In the genomic region with DNA sequence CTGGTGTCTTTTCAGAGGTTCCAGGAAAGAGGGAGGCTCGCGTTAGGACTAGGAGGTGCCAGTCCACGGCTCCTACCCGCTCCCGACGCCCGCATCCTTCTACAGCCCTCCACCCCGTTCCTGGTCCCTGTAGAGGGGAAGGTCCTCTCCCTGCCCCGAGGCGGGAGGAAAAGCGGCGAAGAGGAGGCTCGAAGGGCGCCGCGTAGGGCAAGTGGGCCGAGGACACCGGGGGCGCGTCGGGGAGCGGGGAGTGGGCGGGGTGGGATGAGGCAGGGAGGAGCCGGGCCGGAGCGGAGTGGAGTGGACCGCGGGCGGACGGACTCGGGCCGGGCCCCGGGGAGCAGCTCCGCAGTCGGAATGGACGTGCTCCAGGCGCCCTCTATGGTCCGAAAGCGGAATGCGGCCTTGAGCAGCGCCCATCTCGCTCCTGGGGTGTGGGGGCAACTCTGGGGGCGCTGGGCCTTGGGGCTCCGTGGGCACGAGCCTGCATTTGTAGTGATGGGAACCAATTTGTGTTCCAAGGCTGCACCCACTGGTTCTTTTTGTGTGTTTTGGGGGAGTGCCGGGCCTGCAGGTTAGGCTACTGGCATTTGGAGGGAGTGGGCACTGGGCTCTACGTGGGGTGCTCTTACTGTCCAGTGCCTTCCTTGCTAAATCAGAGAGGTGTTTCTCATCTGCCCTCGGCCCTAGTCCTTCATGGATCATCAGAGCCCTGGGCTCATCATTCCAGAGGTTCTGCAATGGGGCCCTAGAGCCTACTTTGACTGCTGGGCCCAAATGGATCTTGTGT, we compare ENCODE assay signal across 10 cellular contexts. TPM values are rescaled to one million over a fixed set of nuclear protein-coding genes. Genes with fewer than 3 reads are reported as not detected.
A peak's percentile ranks its signal among the peaks of the same experiment; 100 is the strongest.
DNase-seq lines count a peak whose midpoint lies in the region; ATAC-seq, FAIRE-seq and TF ChIP-seq lines count a peak whose summit lies in the region.
"Had no signal": no experiment of that assay in that cellular context is flagged by ENCODE, and none has a peak within 500 bp of the region (broad histone marks: within the 10 kb centered on the region; RNA-seq: fewer than 3 reads in every experiment).

No MANE protein-coding gene starts in this region.

- no peak overlapping the region for H3K27ac Mint-ChIP-seq in HFFc6

- peaks cover 43 to 86% (median 67%) of the 10 kb centered on the region in 10 experiments for H3K4me1 ChIP-seq in BLaER1 treated with 17β-estradiol and CSF1 and Interleukin-3, amounts not matched to agents 10 nM and 100 nM
- H3K4me1 ChIP-seq in cardiac muscle cell (ENCODE audit: low read depth) (peaks cover 3% of the 10 kb centered on the region), pancreas (no peaks in the 10 kb centered on the region)

- peaks cover 62% of the 10 kb centered on the region for H3K9me3 Mint-ChIP-seq in HFFc6

- H3K9ac ChIP-seq in BLaER1 treated with 17β-estradiol and CSF1 and Interleukin-3, amounts not matched to agents 10 nM and 100 nM, result peak overlapping the region; percentile 41 to 98 (median 94); a peak in 21 of 22 replicates

- no peaks in the 10 kb centered on the region for H3K4me1 Mint-ChIP-seq in HFFc6 (ENCODE audit: low read depth)

- ATAC-seq in pancreas (peak; percentile 40 to 87 (median 81)), HG02623 (IDR thresholded peaks at IDR 0.05; ENCODE audit: unreplicated experiment) (no peak), GM21528 (IDR thresholded peaks at IDR 0.05; ENCODE audit: low FRiP score, unreplicated experiment) (no peak)

- DNase-seq in cardiac muscle cell (ENCODE audit: low read depth in 1 of 2, low spot score in 1 of 2) (peak; percentile 15 to 68), pancreas (peak in 5 of 6 donors; percentile 9 to 76 (median 30)), HFFc6 (no peak), GM19240 (ENCODE audit: insufficient read length, low spot score) (no peak)
- DNase-seq: activated T-cell treated with anti-CD3 and anti-CD28 coated beads for 4 hours, DMS79 treated with DMSO at 0.1 percent for 48 hours had no signal

- FAIRE-seq in pancreas (lab: Jason Lieb, UNC), result no peak

- peak overlapping the region; percentile 48 to 89 (median 82) for H3K4me3 ChIP-seq in BLaER1 treated with 17β-estradiol and CSF1 and Interleukin-3, amounts not matched to agents 10 nM and 100 nM
- H3K4me3 ChIP-seq in cardiac muscle cell (peak overlapping the region; percentile 65), pancreas (peak overlapping the region in 1 of 4 donors; percentile 9)

- H3K9me3 ChIP-seq in BLaER1 treated with 17β-estradiol and CSF1 and Interleukin-3, amounts not matched to agents 10 nM and 100 nM (replicated peaks in 1 of 11), result peaks cover 0 to 12% (median 0%) of the 10 kb centered on the region in 11 experiments; a peak in 4 of 22 replicates
- no peaks in the 10 kb centered on the region for H3K9me3 ChIP-seq in cardiac muscle cell (ENCODE audit: low read depth)
- H3K9me3 ChIP-seq in pancreas, result no peaks in the 10 kb centered on the region

- peaks cover 73 to 99% (median 93%) of the 10 kb centered on the region in 11 experiments for H3K27me3 ChIP-seq in BLaER1 treated with 17β-estradiol and CSF1 and Interleukin-3, amounts not matched to agents 10 nM and 100 nM
- H3K27me3 ChIP-seq in cardiac muscle cell (peaks cover 75% of the 10 kb centered on the region), pancreas (peaks cover 0 to 45% (median 10%) of the 10 kb centered on the region in 4 donors)

- H3K27me3 Mint-ChIP-seq in HFFc6 (ENCODE audit: insufficient read depth), result peaks cover 4% of the 10 kb centered on the region; the same call in 1 of the 2 replicates

- peaks cover 60 to 84% (median 76%) of the 10 kb centered on the region in 11 experiments; a peak in 20 of 22 replicates for H4K20me1 ChIP-seq in BLaER1 treated with 17β-estradiol and CSF1 and Interleukin-3, amounts not matched to agents 10 nM and 100 nM

- 3 to 6% methylated on average over 37 to 48 of the region's 48 CpGs for WGBS in pancreas, 2 donors

- intact Hi-C loops in pancreas (cut with DNase I), result no loop called here

- H3K4me3 Mint-ChIP-seq in HFFc6, result no peak overlapping the region

- H3K27ac ChIP-seq in BLaER1 treated with 17β-estradiol and CSF1 and Interleukin-3, amounts not matched to agents 10 nM and 100 nM, result peak overlapping the region in 10 of 11 experiments; percentile 33 to 97 (median 94); a peak in 19 of 22 replicates
- H3K27ac ChIP-seq in VCaP (no peak overlapping the region), cardiac muscle cell (no peak overlapping the region), pancreas (no peak overlapping the region)

- peak overlapping the region; percentile 81 to 99 (median 94) for H3K4me2 ChIP-seq in BLaER1 treated with 17β-estradiol and CSF1 and Interleukin-3, amounts not matched to agents 10 nM and 100 nM

- peaks cover 0 to 68% (median 39%) of the 10 kb centered on the region in 11 experiments; a peak in 14 of 22 replicates for H3K36me3 ChIP-seq in BLaER1 treated with 17β-estradiol and CSF1 and Interleukin-3, amounts not matched to agents 10 nM and 100 nM
- H3K36me3 ChIP-seq in cardiac muscle cell, result peaks cover 6% of the 10 kb centered on the region
- no peaks in the 10 kb centered on the region for H3K36me3 ChIP-seq in pancreas

- H3K36me3 Mint-ChIP-seq in HFFc6 (ENCODE audit: low read depth), result peaks cover 20% of the 10 kb centered on the region

- peak; percentile 79 for TF ChIP-seq CTCF in VCaP (conservative IDR thresholded peaks at IDR 0.05)
- peak; percentile 53 for TF ChIP-seq CTCF in cardiac muscle cell (IDR thresholded peaks at IDR 0.05; ENCODE audit: low read depth, low read length)
- TF ChIP-seq CTCF in pancreas (IDR thresholded peaks at IDR 0.05), result peak in 2 of 4 donors; percentile 29 to 32
- no peak for TF ChIP-seq CTCF in HFFc6 (IDR thresholded peaks at IDR 0.05)

RNA-seq across cellular contexts. Expression of a gene that starts 7.3 kb away (rescaled TPM):
- total RNA-seq in cardiac muscle cell, result 168 and 197 TPM in 2 replicates
- polyA plus RNA-seq in cardiac muscle cell, result 132 and 142 TPM in 2 replicates
- under 1 TPM in 5 of 6 donors, not detected in 1; 0.09 to 0.56 (median 0.38) TPM for total RNA-seq in pancreas
- 1 to 10 TPM in 1 of 2 donors, under 1 TPM in 1; 0.61 to 3.4 TPM for polyA plus RNA-seq in pancreas
- not detected for total RNA-seq in HFFc6 (2021; fragmentation: NEBNext Ultra II Directional; extraction: Animal tissue kit (Norgen Biotek cat#: 25700))

Comparison
In these comparisons a context has a peak if more than half of its experiments do, and no peak if none do; other contexts are left out.
1. H3K27ac ChIP-seq: peak in BLaER1 treated with 17β-estradiol and CSF1 and Interleukin-3, amounts not matched to agents 10 nM and 100 nM (10 of 11); none in VCaP (single experiment), cardiac muscle cell (single experiment) and pancreas (0 of 4).
2. DNase-seq: peak in cardiac muscle cell (2 of 2) and pancreas (5 of 6); none in HFFc6 (single experiment) and GM19240 (single experiment).
3. ATAC-seq: peak in pancreas (4 of 4); none in HG02623 (single experiment) and GM21528 (single experiment).
4. RNA of a gene that starts 7.3 kb away (total RNA-seq): 168 to 197 TPM in cardiac muscle cell; 0.09 to 0.56 TPM in pancreas and not detected in HFFc6; every median in the first group is over 100 times any median in the second.